In genomic region chr5:60944904-60945759, GRCh38 we compare ENCODE assay signal across 8 cellular contexts. TPM values are rescaled to one million over a fixed set of nuclear protein-coding genes. Genes with fewer than 3 reads are reported as not detected.
A peak's percentile ranks its signal among the peaks of the same experiment; 100 is the strongest.
DNase-seq lines count a peak whose midpoint lies in the region; ATAC-seq and TF ChIP-seq lines count a peak whose summit lies in the region.

Gene ERCC8, minus strand, starts transcription at chr5:60945070. Its CDS starts 62 bp downstream, at chr5:60945008.
A gene with protein sequence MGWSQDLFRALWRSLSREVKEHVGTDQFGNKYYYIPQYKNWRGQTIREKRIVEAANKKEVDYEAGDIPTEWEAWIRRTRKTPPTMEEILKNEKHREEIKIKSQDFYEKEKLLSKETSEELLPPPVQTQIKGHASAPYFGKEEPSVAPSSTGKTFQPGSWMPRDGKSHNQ (plus strand): TSS chr5:60945205. CDS start chr5:60945256, 51 bp downstream.

- peak within 1 kb of the TSS; percentile 87 for H3K4me2 ChIP-seq in SK-N-SH
- H3K4me2 ChIP-seq in osteoblast (ENCODE audit: insufficient read depth, low read length), result peak within 1 kb of the TSS; percentile 95

- peaks cover 5% of the 10 kb centered on the region for H3F3A ChIP-seq in SK-N-SH (replicated peaks; ENCODE audit: insufficient read depth)

- H3K27ac Mint-ChIP-seq in activated naive CD4-positive, alpha-beta T cell treated with anti-CD3 and anti-CD28 coated beads, Interleukin-2, amount 50 U/mL, for 24 hours, result peak within 1 kb of the TSS; percentile 70

- peak within 1 kb of the TSS; percentile 71 for H3K9ac ChIP-seq in SK-N-SH

- DNase-seq in GM10248 (ENCODE audit: extremely low spot score) (peak; percentile 97), NCI-H1092 (lab: John Stamatoyannopoulos, UW) (peak; percentile 82), SK-N-SH (peak; percentile 96), head of caudate nucleus (peak; percentile 87 to 98 (median 94)), osteoblast (ENCODE audit: insufficient read length, low spot score, missing footprints) (peak; percentile 97), thoracic aorta (ENCODE audit: low spot score) (peak; percentile 83)

- ATAC-seq in HG02610 (IDR thresholded peaks at IDR 0.05; ENCODE audit: unreplicated experiment) (peak; percentile 99), thoracic aorta (ENCODE audit: insufficient number of reproducible peaks, low FRiP score, low read depth) (peak; percentile 97)

- H3K4me3 ChIP-seq in SK-N-SH (ENCODE audit: low read depth in 2 of 2, low read length in 1 of 2), result peak within 1 kb of the TSS; percentile 75 to 92
- peak within 1 kb of the TSS; percentile 97 for H3K4me3 ChIP-seq in osteoblast (ENCODE audit: insufficient read depth, low read length)
- peak within 1 kb of the TSS; percentile 87 for H3K4me3 ChIP-seq in thoracic aorta

- CTCF ChIA-PET in GM10248 (lab: Yijun Ruan, JAX), result interaction anchor here (1.0 kb wide), 1 partner anchor 19 kb away, joined by 3 read pairs; no protein-coding TSS in a partner anchor
- CTCF ChIA-PET in SK-N-SH (lab: Yijun Ruan, JAX), result interaction anchor here (0.6 to 2.4 kb wide), 6 partner anchors 13 to 296 kb away, joined by 3 to 7 read pairs (median 4); no protein-coding TSS in a partner anchor

- H3K4me1 ChIP-seq in SK-N-SH (ENCODE audit: control insufficient read depth in 1 of 2, insufficient read depth in 2 of 2, low read depth in 1 of 2, low read length in 1 of 2) (peaks cover 0 to 10% of the 10 kb centered on the region in 2 experiments; a peak in 3 of 4 replicates), osteoblast (ENCODE audit: insufficient read depth, low read length) (peaks cover 20% of the 10 kb centered on the region), thoracic aorta (ENCODE audit: control insufficient read depth in 1 of 2, low read depth in 2 of 2) (peaks cover 12 to 21% of the 10 kb centered on the region in 2 donors)

- H2AFZ ChIP-seq in SK-N-SH (ENCODE audit: low read depth), result peak within 1 kb of the TSS; percentile 95
- peak within 1 kb of the TSS; percentile 100 for H2AFZ ChIP-seq in osteoblast (ENCODE audit: low read length)

- intact Hi-C loops in head of caudate nucleus (cut with DNase I), result no loop called here

- no peak for TF ChIP-seq CTCF in GM10248 (IDR thresholded peaks at IDR 0.05; ENCODE audit: control extremely low read depth, extremely low read depth, low read depth, missing control alignments)
- TF ChIP-seq CTCF in SK-N-SH (IDR thresholded peaks at IDR 0.05), result no peak
- TF ChIP-seq CTCF in osteoblast (IDR thresholded peaks at IDR 0.05; ENCODE audit: extremely low read depth, low read depth, low read length), result no peak
- TF ChIP-seq CTCF in thoracic aorta (IDR thresholded peaks at IDR 0.05), result no peak

- WGBS in SK-N-SH (ENCODE audit: low lambda C conversion rate), result 6% methylated on average over 50 of the region's 61 CpGs

- H3K27ac ChIP-seq in SK-N-SH (ENCODE audit: low read depth in 2 of 2, low read length in 1 of 2), result peak within 1 kb of the TSS; percentile 50 to 73; a peak in 3 of 4 replicates
- peak within 1 kb of the TSS; percentile 87 for H3K27ac ChIP-seq in osteoblast (ENCODE audit: low read depth, low read length)
- peak within 1 kb of the TSS; percentile 55 to 82 for H3K27ac ChIP-seq in thoracic aorta

- no peaks in the 10 kb centered on the region for H3K27me3 ChIP-seq in SK-N-SH (ENCODE audit: insufficient read depth)
- H3K27me3 ChIP-seq in osteoblast (ENCODE audit: insufficient read depth, low read length), result no peaks in the 10 kb centered on the region
- H3K27me3 ChIP-seq in thoracic aorta (replicated peaks; ENCODE audit: insufficient read depth), result no peaks in the 10 kb centered on the region

- no peaks in the 10 kb centered on the region for H3K9me3 ChIP-seq in SK-N-SH
- no peaks in the 10 kb centered on the region for H3K9me3 ChIP-seq in osteoblast (ENCODE audit: low read depth, low read length)
- no peaks in the 10 kb centered on the region for H3K9me3 ChIP-seq in thoracic aorta

- H3K4me3 Mint-ChIP-seq in activated naive CD4-positive, alpha-beta T cell treated with anti-CD3 and anti-CD28 coated beads, Interleukin-2, amount 50 U/mL, for 24 hours, result no peak within 1 kb of the TSS

- H3K79me2 ChIP-seq in SK-N-SH (ENCODE audit: insufficient read depth), result peaks cover 82% of the 10 kb centered on the region
- peaks cover 84% of the 10 kb centered on the region for H3K79me2 ChIP-seq in osteoblast (ENCODE audit: insufficient read depth, low read length)

- no peaks in the 10 kb centered on the region for H3K9me3 Mint-ChIP-seq in activated naive CD4-positive, alpha-beta T cell treated with anti-CD3 and anti-CD28 coated beads, Interleukin-2, amount 50 U/mL, for 24 hours

- peaks cover 3% of the 10 kb centered on the region for H3K36me3 Mint-ChIP-seq in activated naive CD4-positive, alpha-beta T cell treated with anti-CD3 and anti-CD28 coated beads, Interleukin-2, amount 50 U/mL, for 24 hours

- no peaks in the 10 kb centered on the region for H4K20me1 ChIP-seq in SK-N-SH (ENCODE audit: insufficient read depth)
- H4K20me1 ChIP-seq in osteoblast (ENCODE audit: insufficient read depth, low read length), result peaks cover 12% of the 10 kb centered on the region

- no peak for TF ChIP-seq EP300 in SK-N-SH (IDR thresholded peaks at IDR 0.05; ENCODE audit: borderline replicate concordance in 1 of 2, low read depth in 1 of 2, low read length in 1 of 2)

- H3K27me3 Mint-ChIP-seq in activated naive CD4-positive, alpha-beta T cell treated with anti-CD3 and anti-CD28 coated beads, Interleukin-2, amount 50 U/mL, for 24 hours, result no peaks in the 10 kb centered on the region

- H3K4me1 Mint-ChIP-seq in activated naive CD4-positive, alpha-beta T cell treated with anti-CD3 and anti-CD28 coated beads, Interleukin-2, amount 50 U/mL, for 24 hours, result peaks cover 29% of the 10 kb centered on the region

- no peak for TF ChIP-seq RAD21 in SK-N-SH (IDR thresholded peaks at IDR 0.05; ENCODE audit: low read length)

- H3K9me2 ChIP-seq in SK-N-SH, result no peaks in the 10 kb centered on the region

- H3K36me3 ChIP-seq in SK-N-SH (replicated peaks in 1 of 2; ENCODE audit: control insufficient read depth in 1 of 2, insufficient read depth in 2 of 2, low read length in 1 of 2) (peaks cover 2 to 8% of the 10 kb centered on the region in 2 experiments), osteoblast (ENCODE audit: insufficient read depth, low read length) (no peaks in the 10 kb centered on the region), thoracic aorta (no peaks in the 10 kb centered on the region)

- POLR2A ChIA-PET in GM10248 (lab: Yijun Ruan, JAX), result interaction anchor here (1.6 kb wide), 1 partner anchor 245 kb away, joined by 4 read pairs; the partner anchor contains the start of gene DEPDC1B
- POLR2A ChIA-PET in SK-N-SH (lab: Yijun Ruan, JAX), result interaction anchor here (0.7 to 1.6 kb wide), 2 partner anchors 52 to 245 kb away, joined by 3 to 7 read pairs; partner anchors contain the start of gene DEPDC1B

TF ChIP-seq in SK-N-SH, 30 proteins besides CTCF, POLR2A, EP300 and RAD21:
- TF ChIP-seq, protein P1, sequence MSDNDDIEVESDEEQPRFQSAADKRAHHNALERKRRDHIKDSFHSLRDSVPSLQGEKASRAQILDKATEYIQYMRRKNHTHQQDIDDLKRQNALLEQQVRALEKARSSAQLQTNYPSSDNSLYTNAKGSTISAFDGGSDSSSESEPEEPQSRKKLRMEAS (IDR thresholded peaks at IDR 0.05; ENCODE audit: low read depth), result peak; percentile 66
- no peak for TF ChIP-seq PBX3 (IDR thresholded peaks at IDR 0.05)
- TF ChIP-seq EZH2phosphoT487 (IDR thresholded peaks at IDR 0.05; ENCODE audit: borderline replicate concordance, low read depth), result no peak
- TF ChIP-seq SIN3A (IDR thresholded peaks at IDR 0.05; ENCODE audit: borderline replicate concordance, low read depth, low read length), result peak; percentile 13; the same call in 1 of the 2 replicates
- no peak for TF ChIP-seq RCOR1 (IDR thresholded peaks at IDR 0.05; ENCODE audit: low read length)
- peak; percentile 77 for TF ChIP-seq POLR2AphosphoS5 (IDR thresholded peaks at IDR 0.05; ENCODE audit: low read depth, low read length)
- TF ChIP-seq, protein P2, sequence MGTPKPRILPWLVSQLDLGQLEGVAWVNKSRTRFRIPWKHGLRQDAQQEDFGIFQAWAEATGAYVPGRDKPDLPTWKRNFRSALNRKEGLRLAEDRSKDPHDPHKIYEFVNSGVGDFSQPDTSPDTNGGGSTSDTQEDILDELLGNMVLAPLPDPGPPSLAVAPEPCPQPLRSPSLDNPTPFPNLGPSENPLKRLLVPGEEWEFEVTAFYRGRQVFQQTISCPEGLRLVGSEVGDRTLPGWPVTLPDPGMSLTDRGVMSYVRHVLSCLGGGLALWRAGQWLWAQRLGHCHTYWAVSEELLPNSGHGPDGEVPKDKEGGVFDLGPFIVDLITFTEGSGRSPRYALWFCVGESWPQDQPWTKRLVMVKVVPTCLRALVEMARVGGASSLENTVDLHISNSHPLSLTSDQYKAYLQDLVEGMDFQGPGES (IDR thresholded peaks at IDR 0.05; ENCODE audit: low read depth, low read length), result peak; percentile 56; the same call in 1 of the 2 replicates
- no peak for TF ChIP-seq JUND (IDR thresholded peaks at IDR 0.05)
- peak; percentile 94 for TF ChIP-seq YY1 (IDR thresholded peaks at IDR 0.05; ENCODE audit: low read depth)
- peak; percentile 66 for TF ChIP-seq CHD2 (IDR thresholded peaks at IDR 0.05; ENCODE audit: low read length, partially characterized antibody)
- peak; percentile 95 for TF ChIP-seq MXI1 (IDR thresholded peaks at IDR 0.05; ENCODE audit: low read depth, low read length)
- peak; percentile 47; the same call in 1 of the 2 replicates for TF ChIP-seq TAF1 (IDR thresholded peaks at IDR 0.05; ENCODE audit: borderline replicate concordance, low read depth, low read length)

RNA-seq across cellular contexts. Expression of gene ERCC8, which starts in this region (rescaled TPM):
- polyA plus RNA-seq in SK-N-SH (2012; rRNA removed), result 11.6 and 19.8 TPM in 2 replicates
- 18.0 and 22.7 TPM in 2 replicates for polyA plus RNA-seq in SK-N-SH (2012; cell fraction: cytosol; rRNA removed)
- 4.9 and 12.0 TPM in 2 replicates for polyA plus RNA-seq in SK-N-SH (2012; cell fraction: nucleus; rRNA removed)
- total RNA-seq in osteoblast (20.0 and 23.2 TPM in 2 replicates), thoracic aorta (10 to 100 TPM; 11.0 to 13.0 TPM)

RNA-seq across cellular contexts. Expression of the second gene that starts in this region (rescaled TPM):
- polyA plus RNA-seq in SK-N-SH (2012; rRNA removed), result 25.9 and 33.4 TPM in 2 replicates
- polyA plus RNA-seq in SK-N-SH (2012; cell fraction: cytosol; rRNA removed), result 37.9 and 60.2 TPM in 2 replicates
- 7.5 and 9.3 TPM in 2 replicates for polyA plus RNA-seq in SK-N-SH (2012; cell fraction: nucleus; rRNA removed)
- total RNA-seq in osteoblast (22.1 and 24.5 TPM in 2 replicates), thoracic aorta (10 to 100 TPM; 26.0 to 32.9 TPM)

Comparison
In these comparisons a context has a peak if more than half of its experiments do, and no peak if none do; other contexts are left out.
1. Peak in every context shown above with its lines: DNase-seq, ATAC-seq, H3K4me3 ChIP-seq and H3K27ac ChIP-seq.